8 cellular contexts compared by ENCODE assay signal in the genomic region with DNA sequence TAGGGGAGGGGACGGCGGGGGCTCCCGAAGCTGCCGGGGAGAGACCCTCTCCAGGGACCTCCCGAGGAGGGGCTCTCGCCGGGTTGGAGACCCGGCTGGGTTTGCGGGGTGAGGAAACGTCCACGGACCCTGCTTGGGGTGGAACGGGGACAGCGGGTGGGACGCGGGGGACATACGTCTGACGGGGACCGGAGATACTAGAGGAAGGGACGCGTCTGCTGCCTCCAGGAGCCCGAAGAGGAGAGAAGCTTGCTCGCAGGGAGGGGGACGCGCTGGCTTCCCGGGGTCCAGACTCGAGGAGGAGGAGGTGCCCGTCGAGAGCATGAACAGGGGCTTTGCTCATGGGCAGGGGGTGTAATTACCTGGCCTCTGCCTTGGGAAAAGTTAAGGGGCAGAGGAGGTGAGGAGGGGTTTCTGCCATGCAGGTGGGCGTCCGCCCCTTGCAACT. TPM values are rescaled to one million over a fixed set of nuclear protein-coding genes. Genes with fewer than 3 reads are reported as not detected.
DNase-seq lines count a peak whose midpoint lies in the region; TF ChIP-seq lines count a peak whose summit lies in the region.

No MANE protein-coding gene starts in this region.

- H3K9me3 ChIP-seq in right atrium auricular region, result no peaks in the 10 kb centered on the region

- H3K4me1 ChIP-seq in right atrium auricular region, result peaks cover 0 to 18% of the 10 kb centered on the region in 2 donors

- no peak for TF ChIP-seq CTCF in right atrium auricular region (IDR thresholded peaks at IDR 0.05)

- H3K27me3 ChIP-seq in right atrium auricular region, result no peaks in the 10 kb centered on the region

- peak; percentile 45 for DNase-seq in NK-92 treated with Interleukin-12 subunit alpha and Interleukin-12 subunit beta, amount 100 ng/mL, for 24 hours (lab: John Stamatoyannopoulos, UW)
- DNase-seq in NK-92 (lab: John Stamatoyannopoulos, UW; ENCODE audit: unreplicated experiment) (no peak), HK-2 (ENCODE audit: unreplicated experiment) (peak; percentile 48), right atrium auricular region (ENCODE audit: low spot score) (no peak), NCI-H187 treated with DMSO at 0.1 percent for 48 hours (lab: John Stamatoyannopoulos, UW) (no peak), iPS-NIHi11 (ENCODE audit: low spot score) (no peak)
- peak; percentile 26 for DNase-seq in activated CD8-positive, alpha-beta memory T cell treated with anti-CD3 and anti-CD28 coated beads, Interleukin-2, amount 50 U/mL, for 4 hours

- peak overlapping the region; percentile 70 to 78 for H3K4me3 ChIP-seq in right atrium auricular region
- H3K4me3 ChIP-seq in skin epidermis, result peak overlapping the region; percentile 53 to 84 (median 70)

- H3K36me3 ChIP-seq in right atrium auricular region, result no peaks in the 10 kb centered on the region

- no peak overlapping the region for H3K27ac ChIP-seq in right atrium auricular region
- H3K27ac ChIP-seq in skin epidermis, result peak overlapping the region in 20 of 21 experiments; percentile 6 to 77 (median 46)

RNA-seq across cellular contexts. Expression of a gene that starts 0.6 kb away (rescaled TPM):
- total RNA-seq in right atrium auricular region, result under 1 TPM; 0.24 to 0.44 TPM

RNA-seq across cellular contexts. Expression of a gene that starts 19.5 kb away (rescaled TPM):
- 10 to 100 TPM; 22.2 to 29.3 TPM for total RNA-seq in right atrium auricular region

RNA-seq across cellular contexts. Expression of a gene that starts 57.0 kb away (rescaled TPM):
- 10 to 100 TPM; 56.0 to 62.8 TPM for total RNA-seq in right atrium auricular region

Comparison
In these comparisons a context has a peak if more than half of its experiments do, and no peak if none do; other contexts are left out.
1. DNase-seq: peak in NK-92 treated with Interleukin-12 subunit alpha and Interleukin-12 subunit beta, amount 100 ng/mL, for 24 hours (single experiment), HK-2 (single experiment) and activated CD8-positive, alpha-beta memory T cell treated with anti-CD3 and anti-CD28 coated beads, Interleukin-2, amount 50 U/mL, for 4 hours (single experiment); none in NK-92 (single experiment), right atrium auricular region (single experiment), NCI-H187 treated with DMSO at 0.1 percent for 48 hours (single experiment) and iPS-NIHi11 (single experiment).
2. H3K27ac ChIP-seq: peak in skin epidermis (20 of 21); none in right atrium auricular region (0 of 2).